9 cellular contexts compared by ENCODE assay signal in the genomic region with DNA sequence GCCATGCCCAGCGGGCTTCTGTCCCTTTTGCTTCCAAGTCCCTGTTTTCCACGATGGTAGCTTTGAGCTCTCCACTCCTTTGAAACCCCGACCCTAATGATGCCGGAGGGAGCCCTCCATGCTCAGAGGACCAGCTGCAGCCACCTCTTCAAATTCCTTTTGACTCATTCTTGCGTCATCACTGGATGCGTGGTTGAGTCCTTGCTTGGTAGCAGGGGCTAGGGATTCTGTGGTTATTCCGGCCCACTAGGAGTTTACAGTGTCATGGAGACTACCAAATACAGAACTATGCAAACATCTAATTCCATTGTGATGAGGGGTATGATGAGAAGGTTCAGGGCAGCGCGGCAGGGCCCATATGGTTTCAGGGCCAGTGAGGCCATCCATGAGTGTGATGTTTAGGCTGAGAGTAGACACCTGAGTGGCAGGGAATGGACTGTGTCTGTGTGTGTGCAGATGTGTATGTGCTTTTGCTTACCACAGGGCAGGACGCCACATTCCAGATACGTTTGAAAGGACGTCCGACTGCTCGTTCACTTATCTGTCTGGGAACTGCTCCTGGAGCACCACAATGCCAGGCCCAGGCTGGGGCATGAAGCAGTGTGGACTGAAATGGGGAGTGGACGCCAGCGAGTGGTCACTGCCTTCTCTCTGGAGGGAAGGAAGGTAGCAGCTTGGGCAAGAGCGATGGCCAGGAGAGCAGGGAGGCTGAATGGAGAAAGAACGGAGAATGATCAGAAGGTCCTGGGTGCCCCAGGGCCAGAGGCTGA. TPM values are rescaled to one million over a fixed set of nuclear protein-coding genes. Genes with fewer than 3 reads are reported as not detected.
A peak's percentile ranks its signal among the peaks of the same experiment; 100 is the strongest.
DNase-seq lines count a peak whose midpoint lies in the region; ATAC-seq, FAIRE-seq and TF ChIP-seq lines count a peak whose summit lies in the region.
"Had no signal": no experiment of that assay in that cellular context is flagged by ENCODE, and none has a peak within 500 bp of the region (broad histone marks: within the 10 kb centered on the region; RNA-seq: fewer than 3 reads in every experiment).

No MANE protein-coding gene starts in this region.

- H2AFZ ChIP-seq in IMR-90 (replicated peaks; ENCODE audit: low read length, poor library complexity): peak overlapping the region; percentile 94

- ATAC-seq in IMR-90 (ENCODE audit: low read depth) (peak; percentile 93), lung (ENCODE audit: insufficient read depth, low FRiP score) (peak; percentile 35), GM21423 (IDR thresholded peaks at IDR 0.05; ENCODE audit: unreplicated experiment) (no peak), GM21367 (IDR thresholded peaks at IDR 0.05; ENCODE audit: unreplicated experiment) (no peak), HG02973 (IDR thresholded peaks at IDR 0.05; ENCODE audit: unreplicated experiment) (no peak)

- H3K9me1 ChIP-seq in IMR-90 (ENCODE audit: insufficient read depth, low read length): peaks cover 17% of the 10 kb centered on the region

- peak overlapping the region; percentile 100 for H4K91ac ChIP-seq in IMR-90 (ENCODE audit: insufficient read depth, low read depth, low read length)

- no peaks in the 10 kb centered on the region for H4K20me1 ChIP-seq in IMR-90 (ENCODE audit: insufficient read depth, low read length)

- intact Hi-C loops in IMR-90 (cut with micrococcal nuclease): no loop called here

- in situ Hi-C loops in IMR-90 (cut with MboI; ENCODE audit: low sequenced_read_pairs): no loop called here

- peak; percentile 90; the same call in 1 of the 2 replicates for TF ChIP-seq POLR2A in IMR-90 (IDR thresholded peaks at IDR 0.05; ENCODE audit: low read depth, low read length)

- BruUV-seq in IMR-90 (replicated peaks; lab: Mats Ljungman, UMichigan): no TSS peak

- H3K23ac ChIP-seq in IMR-90 (ENCODE audit: low read depth, low read length): peak overlapping the region; percentile 100

- H3K27ac ChIP-seq in IMR-90 (ENCODE audit: insufficient read depth, low read length): peak overlapping the region; percentile 97
- H3K27ac ChIP-seq in lung (ENCODE audit: low read depth in 1 of 2, low read length in 1 of 2): peak overlapping the region in 1 of 2 donors; percentile 83
- H3K27ac ChIP-seq: C4-2B had no signal

- H3K9ac ChIP-seq in IMR-90 (ENCODE audit: low read depth, low read length): peak overlapping the region; percentile 80

- peak overlapping the region; percentile 98 for H2BK15ac ChIP-seq in IMR-90 (ENCODE audit: low read depth, low read length)

- H3K4me2 ChIP-seq in IMR-90 (ENCODE audit: low read depth, low read length): peak overlapping the region; percentile 72

- H2AK5ac ChIP-seq in IMR-90 (ENCODE audit: low read depth, low read length): peak overlapping the region; percentile 100

- 43% methylated on average over 7 of the region's 18 CpGs; no CpG with 5 or more reads in 1 of the 2 experiments for WGBS in IMR-90 (ENCODE audit: extremely low coverage in 2 of 2, insufficient read length in 1 of 2), 2 experiments
- 77 to 86% methylated on average over 18 of the region's 18 CpGs for WGBS in lung, 2 donors

- peak overlapping the region; percentile 99 for H2BK5ac ChIP-seq in IMR-90 (ENCODE audit: low read depth, low read length, poor library complexity, severe bottlenecking)

- H3K4me3 ChIP-seq in IMR-90 (ENCODE audit: insufficient read depth, low read depth, low read length): no peak overlapping the region
- H3K4me3 ChIP-seq in bronchial epithelial cell (ENCODE audit: low read depth, low read length): no peak overlapping the region
- no peak overlapping the region for H3K4me3 ChIP-seq in lung

- peak overlapping the region; percentile 97 to 99 for H4K8ac ChIP-seq in IMR-90 (ENCODE audit: low read depth in 2 of 2, low read length in 2 of 2)

- POLR2A ChIA-PET in IMR-90 (lab: Charles Lee; ENCODE audit: unreplicated experiment): no interaction called here

- dilution Hi-C loops in IMR-90 (cut with HindIII; ENCODE audit: low sequenced_read_pairs, unreplicated experiment): no loop called here

- H3K4me1 ChIP-seq in IMR-90 (ENCODE audit: control insufficient read depth, insufficient read depth, low read length) (peaks cover 26% of the 10 kb centered on the region), lung (ENCODE audit: control insufficient read depth in 2 of 2, insufficient read depth in 2 of 2, low read length in 2 of 2) (peaks cover 0 to 12% of the 10 kb centered on the region in 2 donors)

- peak; percentile 12 for TF ChIP-seq RAD21 in IMR-90 (IDR thresholded peaks at IDR 0.05; ENCODE audit: low read length)

- TF ChIP-seq CTCF in IMR-90 (conservative IDR thresholded peaks at IDR 0.05; ENCODE audit: low read depth, low read length): no peak
- TF ChIP-seq CTCF in bronchial epithelial cell (IDR thresholded peaks at IDR 0.05; ENCODE audit: insufficient read depth, low read length, severe bottlenecking): no peak
- TF ChIP-seq CTCF in lung (IDR thresholded peaks at IDR 0.05; ENCODE audit: control extremely low read depth, extremely low read depth): no peak

- peak overlapping the region; percentile 100 for H2BK20ac ChIP-seq in IMR-90 (ENCODE audit: low read depth, low read length)

- peak overlapping the region; percentile 97 for H2AK9ac ChIP-seq in IMR-90 (replicated peaks; ENCODE audit: low read depth, low read length, poor library complexity)

- no peaks in the 10 kb centered on the region for H3K27me3 ChIP-seq in IMR-90 (ENCODE audit: control insufficient read depth, insufficient read depth, low read length)
- no peaks in the 10 kb centered on the region for H3K27me3 ChIP-seq in bronchial epithelial cell (ENCODE audit: control insufficient read depth, insufficient read depth, low read length)
- H3K27me3 ChIP-seq in lung (ENCODE audit: control insufficient read depth, insufficient read depth): no peaks in the 10 kb centered on the region

- peak overlapping the region; percentile 100 for H3K4ac ChIP-seq in IMR-90 (ENCODE audit: low read depth, low read length)

- peak; percentile 93 for FAIRE-seq in bronchial epithelial cell (lab: Jason Lieb, UNC)

- no peaks in the 10 kb centered on the region for H3K36me3 ChIP-seq in IMR-90 (ENCODE audit: control insufficient read depth, insufficient read depth, low read length)
- H3K36me3 ChIP-seq in bronchial epithelial cell (ENCODE audit: control insufficient read depth, insufficient read depth, low read length): no peaks in the 10 kb centered on the region
- H3K36me3 ChIP-seq in lung (ENCODE audit: control insufficient read depth in 2 of 2, insufficient read depth in 2 of 2, low read length in 2 of 2): no peaks in the 10 kb centered on the region

- peak overlapping the region; percentile 99 for H3K14ac ChIP-seq in IMR-90 (replicated peaks; ENCODE audit: low read depth, low read length)

- peak overlapping the region; percentile 100 for H2BK120ac ChIP-seq in IMR-90 (ENCODE audit: low read depth, low read length)

- peak overlapping the region; percentile 99 for H3K56ac ChIP-seq in IMR-90 (ENCODE audit: extremely low read depth, insufficient read depth, low read length)

- peak overlapping the region; percentile 95 for H3K18ac ChIP-seq in IMR-90 (ENCODE audit: low read depth, low read length)

- peak overlapping the region; percentile 96 for H4K5ac ChIP-seq in IMR-90 (ENCODE audit: low read depth, low read length)

- CTCF ChIA-PET in IMR-90 (lab: Yijun Ruan, JAX): interaction anchor here (0.6 to 1.7 kb wide), 3 partner anchors 35 to 84 kb away, joined by 3 to 8 read pairs (median 3); no protein-coding TSS in a partner anchor

- peaks cover 0 to 3% of the 10 kb centered on the region in 2 experiments; a peak in 2 of 4 replicates for H3K79me1 ChIP-seq in IMR-90 (ENCODE audit: low read depth in 1 of 2, low read length in 2 of 2)

- peak; percentile 84 for DNase-seq in 8988T
- DNase-seq in IMR-90: peak; percentile 100
- DNase-seq in bronchial epithelial cell (ENCODE audit: low read depth): peak; percentile 98
- no peak for DNase-seq in lung (ENCODE audit: low spot score)
- no peak for DNase-seq in NCI-H524 treated with DMSO at 0.1 percent for 48 hours (lab: John Stamatoyannopoulos, UW)

- H3K9me3 ChIP-seq in IMR-90 (ENCODE audit: control insufficient read depth, insufficient read depth, low read length) (no peaks in the 10 kb centered on the region; the same call in 1 of the 2 replicates), lung (ENCODE audit: control insufficient read depth in 2 of 2, insufficient read depth in 1 of 2, low read length in 1 of 2) (no peaks in the 10 kb centered on the region)

TF ChIP-seq in IMR-90, 13 proteins besides CTCF, POLR2A, EP300 and RAD21 (continues in another document):
- TF ChIP-seq USF2 (IDR thresholded peaks at IDR 0.05; ENCODE audit: low read depth, low read length): no peak
- peak; percentile 100 for TF ChIP-seq CEBPB (IDR thresholded peaks at IDR 0.05; ENCODE audit: low read depth, low read length)
- TF ChIP-seq MAZ (IDR thresholded peaks at IDR 0.05; ENCODE audit: borderline replicate concordance, low read depth, low read length): 0 out of 2 replicates have a peak, but pooled peaks have one; percentile 2
- peak; percentile 99 for TF ChIP-seq FOS (IDR thresholded peaks at IDR 0.05; ENCODE audit: low read depth, low read length)
- peak; percentile 53; the same call in 1 of the 2 replicates for TF ChIP-seq MXI1 (IDR thresholded peaks at IDR 0.05; ENCODE audit: borderline replicate concordance, low read depth, low read length)
- TF ChIP-seq NFE2L2 (IDR thresholded peaks at IDR 0.05; ENCODE audit: low read depth, low read length): peak; percentile 43; the same call in 1 of the 2 replicates
- peak; percentile 16; the same call in 1 of the 2 replicates for TF ChIP-seq SMC3 (IDR thresholded peaks at IDR 0.05; ENCODE audit: low read depth, low read length)

RNA-seq across cellular contexts. Expression of gene ZBTB21, which starts 30.4 kb away (rescaled TPM):
- total RNA-seq in IMR-90 (2012; rRNA removed): 12.0 and 13.6 TPM in 2 replicates
- polyA plus RNA-seq in IMR-90 (2012; rRNA removed): 6.8 and 7.8 TPM in 2 replicates
- polyA plus RNA-seq in IMR-90 (2012; cell fraction: cytosol; rRNA removed): 2.4 and 2.8 TPM in 2 replicates
- polyA plus RNA-seq in IMR-90 (2012; cell fraction: nucleus; rRNA removed; ENCODE audit: low replicate concordance): 4.6 and 22.7 TPM in 2 replicates
- total RNA-seq in bronchial epithelial cell: 6.6 and 12.5 TPM in 2 replicates
- 10 to 100 TPM; 10.6 to 15.4 TPM for total RNA-seq in lung
- 1 to 10 TPM; 3.2 to 4.5 TPM for polyA plus RNA-seq in lung

RNA-seq across cellular contexts. Expression of gene UMODL1, which starts 30.5 kb away (rescaled TPM):
- total RNA-seq in IMR-90 (2012; rRNA removed): not detected in 2 replicates
- polyA plus RNA-seq in IMR-90 (2012; rRNA removed): 0.02 TPM in 1 of 2 replicates, not detected in the other
- polyA plus RNA-seq in IMR-90 (2012; cell fraction: cytosol; rRNA removed): 0.03 TPM in 1 of 2 replicates, not detected in the other
- polyA plus RNA-seq in IMR-90 (2012; cell fraction: nucleus; rRNA removed; ENCODE audit: low replicate concordance): 0.04 and 0.07 TPM in 2 replicates
- not detected in 2 replicates for total RNA-seq in bronchial epithelial cell
- under 1 TPM in 1 of 2 donors, not detected in 1; 0.28 TPM for total RNA-seq in lung
- polyA plus RNA-seq in lung: under 1 TPM; 0.10 to 0.14 TPM

Comparison
In these comparisons a context has a peak if more than half of its experiments do, and no peak if none do; other contexts are left out.
1. DNase-seq: peak in 8988T (single experiment), IMR-90 (single experiment) and bronchial epithelial cell (single experiment); none in lung (single experiment) and NCI-H524 treated with DMSO at 0.1 percent for 48 hours (single experiment).
2. ATAC-seq: peak in IMR-90 (single experiment) and lung (single experiment); none in GM21423 (single experiment), GM21367 (single experiment) and HG02973 (single experiment).